In the genomic region with DNA sequence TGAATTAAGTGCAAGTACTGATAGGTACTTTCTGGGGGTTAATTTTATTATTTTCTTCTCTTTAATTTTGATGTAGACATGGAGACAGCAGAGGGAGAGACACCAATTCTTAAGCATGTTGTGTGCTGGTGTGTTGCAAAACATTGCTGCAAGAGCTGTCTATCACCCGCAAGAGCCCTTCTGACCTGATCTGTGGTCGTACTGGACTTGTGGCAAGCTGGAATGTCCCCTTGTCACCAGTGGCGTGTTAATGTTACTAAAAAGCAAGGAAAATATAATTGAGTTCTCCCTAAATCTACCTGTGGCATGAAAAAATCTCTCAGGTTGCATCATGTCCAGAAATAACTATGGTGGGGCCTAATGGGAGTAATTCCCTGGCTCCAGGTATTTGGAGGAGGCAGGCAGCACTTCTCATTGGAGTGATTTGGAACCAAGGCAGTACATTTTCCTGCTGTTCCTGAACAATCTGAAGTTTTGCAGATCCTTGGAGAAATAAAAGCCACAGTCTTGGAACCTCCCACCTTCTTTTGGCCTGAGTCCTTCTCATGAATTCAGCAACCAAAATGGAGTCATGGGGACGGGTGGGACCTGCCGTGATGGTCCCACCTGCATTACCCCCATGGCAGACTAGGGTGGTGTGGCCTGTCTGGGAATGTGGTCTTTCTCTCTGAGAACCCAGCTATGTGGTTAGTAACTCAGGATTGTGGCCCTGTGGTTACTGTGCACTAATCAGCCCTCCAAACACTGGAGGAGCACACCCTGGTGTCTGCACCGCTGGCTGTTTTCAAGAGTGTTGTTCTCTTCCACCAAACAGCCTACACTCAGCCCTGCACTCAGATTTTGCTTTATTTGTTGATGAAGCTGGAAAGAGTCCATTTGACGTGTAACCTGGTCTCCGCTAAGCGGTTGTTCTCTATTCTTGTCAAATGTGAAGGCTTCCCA, we compare ENCODE assay signal across 10 cellular contexts. TPM values are rescaled to one million over a fixed set of nuclear protein-coding genes. Genes with fewer than 3 reads are reported as not detected.
DNase-seq lines count a peak whose midpoint lies in the region; ATAC-seq, FAIRE-seq and TF ChIP-seq lines count a peak whose summit lies in the region.
"Had no signal": no experiment of that assay in that cellular context is flagged by ENCODE, and none has a peak within 500 bp of the region (broad histone marks: within the 10 kb centered on the region; RNA-seq: fewer than 3 reads in every experiment).

No MANE protein-coding gene starts in this region.

- H3K4me3 ChIP-seq in A549 (no peak overlapping the region), GM06990 (replicated peaks; ENCODE audit: low read depth, low read length) (peak overlapping the region; percentile 16; the same call in 1 of the 2 replicates), RWPE2 (ENCODE audit: severe bottlenecking) (no peak overlapping the region)
- H3K4me3 ChIP-seq: thyroid gland had no signal

- no peak for TF ChIP-seq RAD21 in A549 (conservative IDR thresholded peaks at IDR 0.05 in 1 of 2, IDR thresholded peaks at IDR 0.05 in 1 of 2)

- POLR2A ChIA-PET in A549 (lab: Yijun Ruan, JAX), result interaction anchor here (0.9 kb wide), 1 partner anchor 10 kb away, joined by 4 read pairs; no protein-coding TSS in a partner anchor

- no peak for FAIRE-seq in A549 (lab: Jason Lieb, UNC)
- FAIRE-seq in D721Med (lab: Jason Lieb, UNC), result no peak

- no peak for TF ChIP-seq EP300 in A549 (IDR thresholded peaks at IDR 0.05)

- peak overlapping the region; percentile 77; the same call in 2 of the 3 replicates for H3K4me2 ChIP-seq in A549

- H3K27ac ChIP-seq in A549 (peak overlapping the region; percentile 63 to 87; a peak in 4 of 6 replicates), RWPE2 (ENCODE audit: poor library complexity, severe bottlenecking) (peak overlapping the region; percentile 54)

- ATAC-seq in A549 (no peak), RWPE2 (ENCODE audit: low read depth) (no peak), HG03571 (IDR thresholded peaks at IDR 0.05; ENCODE audit: unreplicated experiment) (no peak)

- TF ChIP-seq CTCF in A549 (IDR thresholded peaks at IDR 0.05) (no peak), GM06990 (IDR thresholded peaks at IDR 0.05; ENCODE audit: insufficient read depth, low read length, poor library complexity, severe bottlenecking) (no peak), RWPE2 (IDR thresholded peaks at IDR 0.05; ENCODE audit: poor library complexity, severe bottlenecking) (no peak), D721Med (IDR thresholded peaks at IDR 0.05; ENCODE audit: insufficient read depth, missing control alignments) (no peak)

- CTCF ChIA-PET in A549 (lab: Yijun Ruan, JAX), result interaction anchor here (0.6 to 0.9 kb wide), 2 partner anchors 31 to 34 kb away, joined by 3 read pairs; no protein-coding TSS in a partner anchor

- H3K36me3 ChIP-seq in GM06990 (ENCODE audit: control insufficient read depth, insufficient read depth, low read length) (no peaks in the 10 kb centered on the region; the same call in 1 of the 2 replicates), RWPE2 (ENCODE audit: low read depth) (no peaks in the 10 kb centered on the region)
- H3K36me3 ChIP-seq: thyroid gland had no signal

- H3K4me1 ChIP-seq in A549 (peaks cover 49% of the 10 kb centered on the region), RWPE2 (ENCODE audit: insufficient read depth, poor library complexity, severe bottlenecking) (peaks cover 33% of the 10 kb centered on the region)

- WGBS in A549 (ENCODE audit: missing lambda C conversion rate), result 96% methylated on average over 9 of the region's 9 CpGs

- H3K9me3 ChIP-seq in A549 (no peaks in the 10 kb centered on the region), RWPE2 (ENCODE audit: severe bottlenecking) (no peaks in the 10 kb centered on the region)
- H3K9me3 ChIP-seq: thyroid gland had no signal

- H3K27me3 ChIP-seq in GM06990 (replicated peaks; ENCODE audit: control insufficient read depth, insufficient read depth, low read length), result no peaks in the 10 kb centered on the region
- no peaks in the 10 kb centered on the region for H3K27me3 ChIP-seq in RWPE2 (ENCODE audit: insufficient read depth, poor library complexity, severe bottlenecking)
- H3K27me3 ChIP-seq: thyroid gland had no signal

- TF ChIP-seq POLR2A in A549 (IDR thresholded peaks at IDR 0.05; ENCODE audit: low read length), result no peak

- DNase-seq in A549 (ENCODE audit: low read depth in 1 of 2, low spot score in 1 of 2) (no peak), GM06990 (ENCODE audit: extremely low read depth, insufficient read length) (no peak), RWPE2 (ENCODE audit: low spot score) (no peak), glomerular visceral epithelial cell (ENCODE audit: extremely low spot score) (peak; percentile 83), HPDE6-E6E7 (ENCODE audit: extremely low spot score) (no peak), cerebellum (ENCODE audit: low spot score) (no peak), D721Med (ENCODE audit: insufficient read length, low spot score) (no peak)
- DNase-seq: mesendoderm had no signal

TF ChIP-seq in A549, 52 proteins besides CTCF, POLR2A, EP300 and RAD21:
- no peak for TF ChIP-seq BHLHE40 (IDR thresholded peaks at IDR 0.05; ENCODE audit: low read depth, low read length)
- no peak for TF ChIP-seq CBX8 (IDR thresholded peaks at IDR 0.05)
- no peak for TF ChIP-seq SMC3 (IDR thresholded peaks at IDR 0.05)
- TF ChIP-seq HOXA7 (CRISPR knock-in tag; IDR thresholded peaks at IDR 0.05), result no peak
- TF ChIP-seq, protein P1, sequence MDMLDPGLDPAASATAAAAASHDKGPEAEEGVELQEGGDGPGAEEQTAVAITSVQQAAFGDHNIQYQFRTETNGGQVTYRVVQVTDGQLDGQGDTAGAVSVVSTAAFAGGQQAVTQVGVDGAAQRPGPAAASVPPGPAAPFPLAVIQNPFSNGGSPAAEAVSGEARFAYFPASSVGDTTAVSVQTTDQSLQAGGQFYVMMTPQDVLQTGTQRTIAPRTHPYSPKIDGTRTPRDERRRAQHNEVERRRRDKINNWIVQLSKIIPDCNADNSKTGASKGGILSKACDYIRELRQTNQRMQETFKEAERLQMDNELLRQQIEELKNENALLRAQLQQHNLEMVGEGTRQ (IDR thresholded peaks at IDR 0.05), result no peak
- TF ChIP-seq, protein P2, sequence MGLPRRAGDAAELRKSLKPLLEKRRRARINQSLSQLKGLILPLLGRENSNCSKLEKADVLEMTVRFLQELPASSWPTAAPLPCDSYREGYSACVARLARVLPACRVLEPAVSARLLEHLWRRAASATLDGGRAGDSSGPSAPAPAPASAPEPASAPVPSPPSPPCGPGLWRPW (IDR thresholded peaks at IDR 0.05), result no peak
- TF ChIP-seq RNF2 (IDR thresholded peaks at IDR 0.05; ENCODE audit: borderline replicate concordance, low read depth), result no peak
- no peak for TF ChIP-seq MAZ (IDR thresholded peaks at IDR 0.05; ENCODE audit: borderline replicate concordance, low read depth, low read length)
- no peak for TF ChIP-seq KDM1A (IDR thresholded peaks at IDR 0.05; ENCODE audit: low read depth)
TF ChIP-seq in A549: peak in this region for 0.

RNA-seq across cellular contexts. Expression of a gene that starts 57.4 kb away (rescaled TPM):
- polyA plus RNA-seq in A549 (2011; rRNA removed) (57.5 and 66.9 TPM in 2 replicates), A549 (2017; fragmentation: RNase III; extraction: RNeasy Plus Mini Kit Qiagen cat#74134 plus additional on column Dnase treatment) (111 to 115 TPM (median 114 TPM) in 3 replicates)
- polyA plus RNA-seq in A549 (2012; cell fraction: cytosol; rRNA removed), result 83.3 and 105 TPM in 2 replicates
- polyA plus RNA-seq in A549 (2012; cell fraction: nucleus; rRNA removed), result 194 and 199 TPM in 2 replicates
- polyA minus RNA-seq in A549 (2011; rRNA and poly(A)+ RNA removed), result 50.1 and 58.6 TPM in 2 replicates
- 42.6 TPM for total RNA-seq in cerebellum
